In the genomic region with DNA sequence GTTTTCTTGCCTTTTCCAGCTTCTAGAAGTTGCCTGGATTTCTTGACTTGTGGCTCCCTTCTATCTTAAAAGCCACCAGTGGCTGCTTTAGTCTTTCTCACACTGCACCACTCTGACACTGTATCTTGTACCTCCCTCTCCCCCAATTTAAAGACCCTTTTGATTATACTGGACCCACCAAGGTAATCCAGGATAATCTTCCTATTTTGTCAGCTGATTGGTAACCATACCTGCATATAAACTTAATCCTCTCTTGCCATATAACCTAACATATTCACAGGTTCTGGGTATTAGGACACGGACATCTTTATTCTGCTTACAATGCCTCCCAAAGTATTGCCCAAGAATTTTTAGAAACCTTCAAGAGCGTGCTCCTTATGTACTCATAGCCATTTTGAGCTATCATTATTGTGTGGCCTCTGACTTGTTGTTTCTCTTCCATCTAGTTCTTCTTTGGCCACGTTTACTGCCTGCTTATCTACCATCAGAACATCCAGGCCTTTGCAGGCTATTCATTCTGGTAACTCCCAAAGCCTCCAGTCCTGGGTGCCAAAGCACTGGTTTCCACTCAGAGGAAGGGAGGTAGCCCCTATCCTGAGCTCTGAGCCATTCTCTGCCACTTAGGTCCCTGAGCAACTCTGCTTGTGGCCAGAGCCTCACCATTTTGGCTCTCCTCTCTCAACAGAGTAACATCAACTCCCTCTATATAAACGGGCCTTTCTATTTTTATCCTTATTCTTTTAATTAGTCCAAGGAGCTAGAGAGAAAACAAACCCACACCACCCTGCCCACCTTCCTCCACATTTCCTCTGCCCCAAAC, we compare ENCODE assay signal across 31 cellular contexts.
"Had no signal": no experiment of that assay in that cellular context is flagged by ENCODE, and none has a peak within 500 bp of the region (broad histone marks: within the 10 kb centered on the region; RNA-seq: fewer than 3 reads in every experiment).

No MANE protein-coding gene starts in this region.

- ATAC-seq: activated CD4-positive, alpha-beta T cell treated with anti-CD3 and anti-CD28 coated beads for 36 hours; activated CD8-positive, alpha-beta memory T cell treated with anti-CD3 and anti-CD28 coated beads, Interleukin-2, amount 10 ng/mL, durations not matched to agents 7 days and 5 days; activated CD8-positive, alpha-beta T cell treated with anti-CD3 and anti-CD28 coated beads, Interleukin-2, amount 10 ng/mL, durations not matched to agents 7 days and 5 days; activated naive CD8-positive, alpha-beta T cell treated with anti-CD3 and anti-CD28 coated beads, Interleukin-2, amount 50 U/mL, for 24 hours; body of pancreas; effector memory CD8-positive, alpha-beta T cell; gastroesophageal sphincter had no signal

- H3K9me3 ChIP-seq: adrenal gland, body of pancreas, esophagus squamous epithelium, gastroesophageal sphincter had no signal

- H3K4me3 ChIP-seq: adrenal gland, body of pancreas, esophagus squamous epithelium, gastroesophageal sphincter had no signal

- H3K36me3 ChIP-seq: adrenal gland, esophagus squamous epithelium, gastroesophageal sphincter had no signal

- H3K36me3 Mint-ChIP-seq: activated CD4-positive, alpha-beta memory T cell treated with anti-CD3 and anti-CD28 coated beads for 36 hours; activated CD8-positive, alpha-beta memory T cell treated with anti-CD3 and anti-CD28 coated beads, Interleukin-2, amount 10 ng/mL, durations not matched to agents 7 days and 5 days; activated naive CD4-positive, alpha-beta T cell treated with anti-CD3 and anti-CD28 coated beads, Interleukin-2, amount 50 U/mL, for 24 hours; activated naive CD8-positive, alpha-beta T cell treated with anti-CD3 and anti-CD28 coated beads for 36 hours had no signal

- H3K27ac Mint-ChIP-seq: activated CD4-positive, alpha-beta memory T cell treated with anti-CD3 and anti-CD28 coated beads for 36 hours; activated CD4-positive, alpha-beta T cell treated with anti-CD3 and anti-CD28 coated beads for 36 hours; activated CD4-positive, alpha-beta T cell treated with anti-CD3 and anti-CD28 coated beads, Interleukin-2, amount 10 ng/mL, durations not matched to agents 24 days and 14 days; activated CD8-positive, alpha-beta memory T cell treated with anti-CD3 and anti-CD28 coated beads, Interleukin-2, amount 10 ng/mL, durations not matched to agents 7 days and 5 days; activated CD8-positive, alpha-beta T cell treated with anti-CD3 and anti-CD28 coated beads, Interleukin-2, amount 10 ng/mL, durations not matched to agents 7 days and 5 days; activated naive CD4-positive, alpha-beta T cell treated with anti-CD3 and anti-CD28 coated beads for 36 hours; activated naive CD4-positive, alpha-beta T cell treated with anti-CD3 and anti-CD28 coated beads, Interleukin-2, amount 50 U/mL, for 24 hours; activated naive CD8-positive, alpha-beta T cell treated with anti-CD3 and anti-CD28 coated beads for 36 hours; activated naive CD8-positive, alpha-beta T cell treated with anti-CD3 and anti-CD28 coated beads, Interleukin-2, amount 50 U/mL, for 24 hours; activated T-helper 1 cell treated with anti-CD3 and anti-CD28 coated beads, Interleukin-12 subunit alpha, Interleukin-12 subunit beta, Interleukin-2, Interleukin-4 antibody, amounts not matched to agents 30 ng/mL and 10 ng/mL and 1 ng/mL, durations not matched to agents 14 hours and 24 hours and 36 hours; activated T-helper 2 cell treated with anti-CD3 and anti-CD28 coated beads, Interferon-gamma antibody, Interleukin-2, Interleukin-4, amounts not matched to agents 10 μg/mL and 5 μg/mL and 100 μg/mL, durations not matched to agents 14 hours and 24 hours and 36 hours; effector memory CD8-positive, alpha-beta T cell had no signal

- H3K27me3 ChIP-seq: adrenal gland, body of pancreas, esophagus squamous epithelium had no signal

- H3K4me1 Mint-ChIP-seq: activated CD4-positive, alpha-beta T cell treated with anti-CD3 and anti-CD28 coated beads for 36 hours; activated CD4-positive, alpha-beta T cell treated with anti-CD3 and anti-CD28 coated beads, Interleukin-2, amount 10 ng/mL, durations not matched to agents 24 days and 14 days; activated CD8-positive, alpha-beta memory T cell treated with anti-CD3 and anti-CD28 coated beads, Interleukin-2, amount 10 ng/mL, durations not matched to agents 7 days and 5 days; activated naive CD4-positive, alpha-beta T cell treated with anti-CD3 and anti-CD28 coated beads, Interleukin-2, amount 50 U/mL, for 24 hours; activated naive CD8-positive, alpha-beta T cell treated with anti-CD3 and anti-CD28 coated beads for 36 hours; activated naive CD8-positive, alpha-beta T cell treated with anti-CD3 and anti-CD28 coated beads, Interleukin-2, amount 50 U/mL, for 24 hours had no signal

- DNase-seq: activated CD4-positive, alpha-beta memory T cell treated with anti-CD3 and anti-CD28 coated beads for 36 hours; activated CD4-positive, alpha-beta T cell treated with anti-CD3 and anti-CD28 coated beads for 36 hours; activated CD4-positive, alpha-beta T cell treated with anti-CD3 and anti-CD28 coated beads, Interleukin-2, amount 10 ng/mL, durations not matched to agents 24 days and 14 days; activated CD4-positive, CD25-positive, alpha-beta regulatory T cell; activated CD4-positive, CD25-positive, alpha-beta regulatory T cell treated with anti-CD3 and anti-CD28 coated beads, Interleukin-2, amount 50 U/mL, for 72 hours; activated CD8-positive, alpha-beta memory T cell treated with anti-CD3 and anti-CD28 coated beads, Interleukin-2, amount 10 ng/mL, durations not matched to agents 7 days and 5 days; activated CD8-positive, alpha-beta memory T cell treated with anti-CD3 and anti-CD28 coated beads, Interleukin-2, amount 50 U/mL, for 4 hours; activated CD8-positive, alpha-beta T cell treated with anti-CD3 and anti-CD28 coated beads, Interleukin-2, amount 10 ng/mL, durations not matched to agents 7 days and 5 days; activated effector memory CD4-positive, alpha-beta T cell treated with anti-CD3 and anti-CD28 coated beads, Interleukin-2, amount 50 U/mL, for 16 hours; activated naive CD4-positive, alpha-beta T cell treated with anti-CD3 and anti-CD28 coated beads for 36 hours; activated naive CD8-positive, alpha-beta T cell treated with anti-CD3 and anti-CD28 coated beads for 36 hours; activated naive CD8-positive, alpha-beta T cell treated with anti-CD3 and anti-CD28 coated beads, Interleukin-2, amount 50 U/mL, for 24 hours; activated T-cell treated with anti-CD3 and anti-CD28 coated beads, Interleukin-2, amount 50 U/mL, for 1 hour; activated T-cell treated with anti-CD3 and anti-CD28 coated beads, Interleukin-2, amount 50 U/mL, for 48 hours; adrenal gland; amygdala; aorta; body of pancreas; caudate nucleus; cortex of kidney; dermis blood vessel endothelial cell; effector CD4-positive, alpha-beta T cell; effector memory CD8-positive, alpha-beta T cell; esophagus squamous epithelium; foreskin melanocyte; T-helper 2 cell had no signal

- H3K4me3 Mint-ChIP-seq: activated CD4-positive, alpha-beta memory T cell treated with anti-CD3 and anti-CD28 coated beads for 36 hours; activated CD4-positive, alpha-beta T cell treated with anti-CD3 and anti-CD28 coated beads for 36 hours; activated CD4-positive, alpha-beta T cell treated with anti-CD3 and anti-CD28 coated beads, Interleukin-2, amount 10 ng/mL, durations not matched to agents 24 days and 14 days; activated CD8-positive, alpha-beta memory T cell treated with anti-CD3 and anti-CD28 coated beads, Interleukin-2, amount 10 ng/mL, durations not matched to agents 7 days and 5 days; activated CD8-positive, alpha-beta T cell treated with anti-CD3 and anti-CD28 coated beads, Interleukin-2, amount 10 ng/mL, durations not matched to agents 7 days and 5 days; activated naive CD4-positive, alpha-beta T cell treated with anti-CD3 and anti-CD28 coated beads for 36 hours; activated naive CD4-positive, alpha-beta T cell treated with anti-CD3 and anti-CD28 coated beads, Interleukin-2, amount 50 U/mL, for 24 hours; activated naive CD8-positive, alpha-beta T cell treated with anti-CD3 and anti-CD28 coated beads for 36 hours; activated naive CD8-positive, alpha-beta T cell treated with anti-CD3 and anti-CD28 coated beads, Interleukin-2, amount 50 U/mL, for 24 hours; activated T-helper 1 cell treated with anti-CD3 and anti-CD28 coated beads, Interleukin-12 subunit alpha, Interleukin-12 subunit beta, Interleukin-2, Interleukin-4 antibody, amounts not matched to agents 30 ng/mL and 10 ng/mL and 1 ng/mL, durations not matched to agents 14 hours and 24 hours and 36 hours; effector memory CD8-positive, alpha-beta T cell had no signal

- H3K4me1 ChIP-seq: adrenal gland, body of pancreas, esophagus squamous epithelium, gastroesophageal sphincter had no signal

- H3K27ac ChIP-seq: adrenal gland, body of pancreas, epithelial cell of prostate, esophagus squamous epithelium, gastroesophageal sphincter had no signal

- H3K9me3 Mint-ChIP-seq: activated CD4-positive, alpha-beta memory T cell treated with anti-CD3 and anti-CD28 coated beads for 36 hours; activated CD4-positive, alpha-beta T cell treated with anti-CD3 and anti-CD28 coated beads, Interleukin-2, amount 10 ng/mL, durations not matched to agents 24 days and 14 days; activated naive CD4-positive, alpha-beta T cell treated with anti-CD3 and anti-CD28 coated beads for 36 hours; activated naive CD4-positive, alpha-beta T cell treated with anti-CD3 and anti-CD28 coated beads, Interleukin-2, amount 50 U/mL, for 24 hours; activated naive CD8-positive, alpha-beta T cell treated with anti-CD3 and anti-CD28 coated beads for 36 hours; activated naive CD8-positive, alpha-beta T cell treated with anti-CD3 and anti-CD28 coated beads, Interleukin-2, amount 50 U/mL, for 24 hours; activated T-helper 1 cell treated with anti-CD3 and anti-CD28 coated beads, Interleukin-12 subunit alpha, Interleukin-12 subunit beta, Interleukin-2, Interleukin-4 antibody, amounts not matched to agents 30 ng/mL and 10 ng/mL and 1 ng/mL, durations not matched to agents 14 hours and 24 hours and 36 hours; activated T-helper 2 cell treated with anti-CD3 and anti-CD28 coated beads, Interferon-gamma antibody, Interleukin-2, Interleukin-4, amounts not matched to agents 10 μg/mL and 5 μg/mL and 100 μg/mL, durations not matched to agents 14 hours and 24 hours and 36 hours; effector memory CD8-positive, alpha-beta T cell had no signal
